12 cellular contexts compared by ENCODE assay signal in genomic region chr11:83835423-83835822, GRCh38.
DNase-seq lines count a peak whose midpoint lies in the region; ATAC-seq, FAIRE-seq and TF ChIP-seq lines count a peak whose summit lies in the region.
"Had no signal": no experiment of that assay in that cellular context is flagged by ENCODE, and none has a peak within 500 bp of the region (broad histone marks: within the 10 kb centered on the region; RNA-seq: fewer than 3 reads in every experiment).

No MANE protein-coding gene starts in this region.

- no peaks in the 10 kb centered on the region for H3K27me3 ChIP-seq in uterus

- no peaks in the 10 kb centered on the region for H3K36me3 ChIP-seq in uterus

- CTCF ChIA-PET in activated naive CD4-positive, alpha-beta T cell treated with anti-CD3 and anti-CD28 coated beads, Interleukin-2, amount 10 ng/mL, durations not matched to agents 7 days and 5 days (lab: Charles Lee) = interaction anchor here (1.4 kb wide), 1 partner anchor 733 kb away, joined by 3 read pairs; no protein-coding TSS in a partner anchor

- intact Hi-C loops in uterus (cut with DNase I; ENCODE audit: low total_unique reads) = no loop called here

- H3K36me3 Mint-ChIP-seq in activated naive CD4-positive, alpha-beta T cell treated with anti-CD3 and anti-CD28 coated beads, Interleukin-2, amount 10 ng/mL, durations not matched to agents 7 days and 5 days = no peaks in the 10 kb centered on the region

- no peaks in the 10 kb centered on the region for H3K4me1 ChIP-seq in uterus

- no peak for TF ChIP-seq POLR2A in uterus (IDR thresholded peaks at IDR 0.05)

- no peak for TF ChIP-seq CTCF in uterus (IDR thresholded peaks at IDR 0.05)

- H3K9me3 Mint-ChIP-seq in activated naive CD4-positive, alpha-beta T cell treated with anti-CD3 and anti-CD28 coated beads, Interleukin-2, amount 10 ng/mL, durations not matched to agents 7 days and 5 days = no peaks in the 10 kb centered on the region
- H3K9me3 Mint-ChIP-seq: nephron progenitor cell had no signal

- H3K27ac ChIP-seq in uterus = no peak overlapping the region

- no peak overlapping the region for H3K4me3 Mint-ChIP-seq in activated naive CD4-positive, alpha-beta T cell treated with anti-CD3 and anti-CD28 coated beads, Interleukin-2, amount 10 ng/mL, durations not matched to agents 7 days and 5 days
- H3K4me3 Mint-ChIP-seq: nephron progenitor cell had no signal

- no peaks in the 10 kb centered on the region for H3K9me3 ChIP-seq in uterus

- H3K27ac Mint-ChIP-seq in activated naive CD4-positive, alpha-beta T cell treated with anti-CD3 and anti-CD28 coated beads, Interleukin-2, amount 10 ng/mL, durations not matched to agents 7 days and 5 days = no peak overlapping the region
- H3K27ac Mint-ChIP-seq: nephron progenitor cell had no signal

- ATAC-seq in HG02623 (IDR thresholded peaks at IDR 0.05; ENCODE audit: unreplicated experiment) = peak; percentile 75
- ATAC-seq in HG03520 (IDR thresholded peaks at IDR 0.05; ENCODE audit: unreplicated experiment) = peak; percentile 77
- ATAC-seq in esophagus mucosa = no peak

- FAIRE-seq in GM19239 (lab: Jason Lieb, UNC) = peak; percentile 63
- FAIRE-seq: colon had no signal

- H3K4me3 ChIP-seq in uterus = no peak overlapping the region

- DNase-seq in GM19239 (ENCODE audit: insufficient read length, low spot score) (no peak), pons (ENCODE audit: low spot score) (peak; percentile 87), OCI-M1 (lab: John Stamatoyannopoulos, UW) (no peak), uterus (no peak)
- no peak for DNase-seq in activated naive CD4-positive, alpha-beta T cell treated with anti-CD3 and anti-CD28 coated beads, Interleukin-2, amount 10 ng/mL, durations not matched to agents 7 days and 5 days
- DNase-seq: NCI-H1930, nephron progenitor cell, T-helper 1 cell had no signal

- peaks cover 6% of the 10 kb centered on the region for H3K27me3 Mint-ChIP-seq in activated naive CD4-positive, alpha-beta T cell treated with anti-CD3 and anti-CD28 coated beads, Interleukin-2, amount 10 ng/mL, durations not matched to agents 7 days and 5 days

- H3K4me1 Mint-ChIP-seq in activated naive CD4-positive, alpha-beta T cell treated with anti-CD3 and anti-CD28 coated beads, Interleukin-2, amount 10 ng/mL, durations not matched to agents 7 days and 5 days = no peaks in the 10 kb centered on the region
- H3K4me1 Mint-ChIP-seq: nephron progenitor cell had no signal
